ENCODE assay signal across 8 cellular contexts in the genomic region with DNA sequence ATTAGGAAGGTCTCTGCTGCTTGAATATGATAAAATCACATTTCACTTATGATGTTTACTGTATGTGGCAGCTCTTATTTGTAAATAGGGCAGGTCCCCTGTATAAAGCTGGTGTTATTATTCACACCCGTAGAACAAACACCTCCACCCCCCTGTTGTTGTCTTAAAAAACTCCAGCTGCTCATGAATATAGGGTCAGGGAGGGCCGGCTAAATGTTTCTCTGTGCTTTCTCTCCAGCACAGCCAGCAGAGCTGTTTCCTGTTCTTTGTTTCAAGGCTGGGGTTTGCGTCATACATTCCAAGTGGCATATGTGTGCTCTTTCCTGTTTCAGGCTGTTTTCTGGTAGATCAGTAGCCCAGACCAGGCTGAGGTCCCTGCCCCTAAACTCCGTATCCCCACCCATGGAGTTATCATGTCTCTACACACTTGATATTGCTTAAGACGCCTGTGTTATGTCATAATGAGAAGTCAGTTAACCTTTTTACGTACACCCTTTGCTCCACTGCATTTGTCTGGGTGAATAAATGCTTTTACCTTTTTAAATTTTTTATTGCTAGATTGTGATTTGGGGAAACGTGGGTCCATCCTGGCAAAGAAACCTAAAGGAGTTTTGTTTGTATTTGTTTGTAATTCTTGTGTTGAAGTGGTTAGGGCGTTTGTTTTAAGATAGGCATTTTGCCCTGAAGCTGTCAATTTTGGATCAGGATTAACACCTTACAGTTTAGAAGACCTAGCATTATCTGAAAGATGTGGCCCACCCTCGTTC. TPM values are rescaled to one million over a fixed set of nuclear protein-coding genes. Genes with fewer than 3 reads are reported as not detected.
A peak's percentile ranks its signal among the peaks of the same experiment; 100 is the strongest.
DNase-seq lines count a peak whose midpoint lies in the region; ATAC-seq, FAIRE-seq and TF ChIP-seq lines count a peak whose summit lies in the region.

No MANE protein-coding gene starts in this region.

- no peaks in the 10 kb centered on the region for H3K9me3 ChIP-seq in aorta (ENCODE audit: control insufficient read depth, low read length)

- H3K27ac Mint-ChIP-seq in activated naive CD4-positive, alpha-beta T cell treated with anti-CD3 and anti-CD28 coated beads, Interleukin-2, amount 50 U/mL, for 24 hours, result peak overlapping the region; percentile 96
- H3K27ac Mint-ChIP-seq in natural killer cell treated with Interleukin-12 subunit alpha and Interleukin-12 subunit beta and Interleukin-15 and Interleukin-18, amount 100 ng/mL, for 72 hours, result peak overlapping the region; percentile 93 to 97

- no peaks in the 10 kb centered on the region for H3K27me3 ChIP-seq in aorta (ENCODE audit: control insufficient read depth in 1 of 2, insufficient read depth in 2 of 2, low read length in 1 of 2)

- peaks cover 75% of the 10 kb centered on the region for H3K4me1 Mint-ChIP-seq in activated naive CD4-positive, alpha-beta T cell treated with anti-CD3 and anti-CD28 coated beads, Interleukin-2, amount 50 U/mL, for 24 hours
- peaks cover 51 to 65% of the 10 kb centered on the region in 2 donors for H3K4me1 Mint-ChIP-seq in natural killer cell treated with Interleukin-12 subunit alpha and Interleukin-12 subunit beta and Interleukin-15 and Interleukin-18, amount 100 ng/mL, for 72 hours (ENCODE audit: low read depth in 2 of 2)

- H3K4me1 ChIP-seq in aorta (ENCODE audit: control insufficient read depth in 1 of 2, insufficient read depth in 2 of 2, low read length in 2 of 2), result peaks cover 0 to 2% of the 10 kb centered on the region in 2 donors

- H3K27me3 Mint-ChIP-seq in activated naive CD4-positive, alpha-beta T cell treated with anti-CD3 and anti-CD28 coated beads, Interleukin-2, amount 50 U/mL, for 24 hours, result no peaks in the 10 kb centered on the region
- H3K27me3 Mint-ChIP-seq in natural killer cell treated with Interleukin-12 subunit alpha and Interleukin-12 subunit beta and Interleukin-15 and Interleukin-18, amount 100 ng/mL, for 72 hours, result no peaks in the 10 kb centered on the region

- H3K9me3 Mint-ChIP-seq in activated naive CD4-positive, alpha-beta T cell treated with anti-CD3 and anti-CD28 coated beads, Interleukin-2, amount 50 U/mL, for 24 hours, result no peaks in the 10 kb centered on the region
- no peaks in the 10 kb centered on the region for H3K9me3 Mint-ChIP-seq in natural killer cell treated with Interleukin-12 subunit alpha and Interleukin-12 subunit beta and Interleukin-15 and Interleukin-18, amount 100 ng/mL, for 72 hours

- peak overlapping the region; percentile 93 for H3K4me3 Mint-ChIP-seq in activated naive CD4-positive, alpha-beta T cell treated with anti-CD3 and anti-CD28 coated beads, Interleukin-2, amount 50 U/mL, for 24 hours
- peak overlapping the region; percentile 92 for H3K4me3 Mint-ChIP-seq in natural killer cell treated with Interleukin-12 subunit alpha and Interleukin-12 subunit beta and Interleukin-15 and Interleukin-18, amount 100 ng/mL, for 72 hours

- peak; percentile 95 for FAIRE-seq in G401.6 (lab: Jason Lieb, UNC)

- intact Hi-C loops in aorta (cut with DNase I), result no loop called here

- H3K4me3 ChIP-seq in foreskin fibroblast (ENCODE audit: low read depth in 1 of 2, low read length in 2 of 2) (peak overlapping the region; percentile 74 to 91), aorta (ENCODE audit: low read length in 2 of 2) (peak overlapping the region; percentile 25 to 52)

- DNase-seq in LHCN-M2 (ENCODE audit: low read depth) (peak; percentile 98), RPMI8226 (peak; percentile 79), foreskin fibroblast (peak; percentile 96 to 97), aorta (peak in 1 of 2 donors; percentile 83)
- peak; percentile 74 for DNase-seq in natural killer cell treated with Interleukin-12 subunit alpha and Interleukin-12 subunit beta and Interleukin-15 and Interleukin-18, amount 100 ng/mL, for 72 hours (ENCODE audit: low spot score)

- H3K27ac ChIP-seq in aorta (ENCODE audit: low read depth in 1 of 2, low read length in 2 of 2), result peak overlapping the region; percentile 91 to 95

- H3K36me3 ChIP-seq in aorta (ENCODE audit: control insufficient read depth in 1 of 2, insufficient read depth in 2 of 2, low read length in 1 of 2), result no peaks in the 10 kb centered on the region

- TF ChIP-seq CTCF in foreskin fibroblast (IDR thresholded peaks at IDR 0.05; ENCODE audit: low read depth, low read length), result no peak

- peak; percentile 42 to 59 for ATAC-seq in natural killer cell treated with Interleukin-12 subunit alpha and Interleukin-12 subunit beta and Interleukin-15 and Interleukin-18, amount 100 ng/mL, for 72 hours
- ATAC-seq in aorta (ENCODE audit: low FRiP score) (peak; percentile 65), HG03442 (IDR thresholded peaks at IDR 0.05; ENCODE audit: unreplicated experiment) (no peak)

- H3K36me3 Mint-ChIP-seq in activated naive CD4-positive, alpha-beta T cell treated with anti-CD3 and anti-CD28 coated beads, Interleukin-2, amount 50 U/mL, for 24 hours, result no peaks in the 10 kb centered on the region
- H3K36me3 Mint-ChIP-seq in natural killer cell treated with Interleukin-12 subunit alpha and Interleukin-12 subunit beta and Interleukin-15 and Interleukin-18, amount 100 ng/mL, for 72 hours, result peaks cover 5% of the 10 kb centered on the region

- 1% methylated on average over 9 of the region's 9 CpGs for WGBS in aorta, 2 donors

RNA-seq across cellular contexts. Expression of gene KLF3, which starts 3.2 kb away (rescaled TPM):
- total RNA-seq in LHCN-M2 (2014; rRNA removed), result 8.4 and 14.1 TPM in 2 replicates
- polyA plus RNA-seq in LHCN-M2 (2012), result 4.4 TPM
- 10 to 100 TPM; 68.6 to 68.9 TPM for total RNA-seq in natural killer cell treated with Interleukin-12 subunit alpha and Interleukin-12 subunit beta and Interleukin-15 and Interleukin-18, amount 100 ng/mL, for 72 hours
- total RNA-seq in aorta, result 10 to 100 TPM; 45.9 to 66.8 TPM
- 10 to 100 TPM; 13.0 to 16.7 TPM for polyA plus RNA-seq in aorta
